In the genomic region with DNA sequence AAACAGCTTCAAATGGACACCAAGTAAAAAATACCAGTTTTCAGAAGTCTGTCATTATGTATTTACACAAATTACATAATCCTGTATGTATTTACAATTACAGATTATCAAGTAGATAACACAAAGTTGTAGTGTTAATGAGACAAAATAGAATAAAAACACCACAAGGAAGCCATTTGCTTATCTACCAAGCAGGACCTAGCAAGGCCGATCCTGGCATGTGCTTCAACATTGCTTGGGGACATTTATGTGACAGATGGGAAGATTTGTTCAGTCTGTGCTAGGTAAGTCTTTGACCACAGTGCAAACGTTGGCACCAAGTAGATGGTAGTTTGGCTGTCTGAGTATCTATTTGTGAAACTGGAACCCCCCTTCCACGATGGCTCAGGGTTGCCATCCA, we compare ENCODE assay signal across 30 cellular contexts. TPM values are rescaled to one million over a fixed set of nuclear protein-coding genes. Genes with fewer than 3 reads are reported as not detected.
"Had no signal": no experiment of that assay in that cellular context is flagged by ENCODE, and none has a peak within 500 bp of the region (broad histone marks: within the 10 kb centered on the region; RNA-seq: fewer than 3 reads in every experiment).

No MANE protein-coding gene starts in this region.

- H3K4me2 ChIP-seq: neural progenitor cell had no signal

- H2AFZ ChIP-seq: neural progenitor cell, parathyroid adenoma had no signal

- H3K36me3 Mint-ChIP-seq: memory B cell; naive thymus-derived CD8-positive, alpha-beta T cell had no signal

- H3K79me2 ChIP-seq: parathyroid adenoma had no signal

- H3K9me3 Mint-ChIP-seq: effector memory CD8-positive, alpha-beta T cell; memory B cell; naive thymus-derived CD8-positive, alpha-beta T cell; stimulated activated effector memory CD8-positive, alpha-beta T cell treated with anti-CD3 and anti-CD28 coated beads, Interleukin-12 subunit alpha, Interleukin-12 subunit beta, amount 100 ng/mL, for 72 hours had no signal

- ATAC-seq: activated CD4-positive, CD25-positive, alpha-beta regulatory T cell treated with anti-CD3 and anti-CD28 coated beads, Interleukin-2, amount 50 U/mL, for 24 hours; effector memory CD8-positive, alpha-beta T cell; left cardiac atrium; naive thymus-derived CD8-positive, alpha-beta T cell; psoas muscle; stimulated activated effector memory CD8-positive, alpha-beta T cell treated with anti-CD3 and anti-CD28 coated beads, Interleukin-12 subunit alpha, Interleukin-12 subunit beta, amount 100 ng/mL, for 72 hours; stimulated activated naive CD8-positive, alpha-beta T cell treated with anti-CD3 and anti-CD28 coated beads, Interleukin-15, amount 100 ng/mL, for 72 hours had no signal

- H3K4me3 ChIP-seq: neural progenitor cell, psoas muscle, sigmoid colon, upper lobe of left lung, vagina had no signal

- H3K36me3 ChIP-seq: sigmoid colon, upper lobe of left lung, vagina, WERI-Rb-1 had no signal

- H3K9me3 ChIP-seq: psoas muscle, sigmoid colon, upper lobe of left lung, vagina had no signal

- DNase-seq: activated CD4-positive, alpha-beta T cell treated with anti-CD3 and anti-CD28 coated beads for 48 hours; activated CD4-positive, alpha-beta T cell treated with anti-CD3 and anti-CD28 coated beads, Interleukin-2, amount 50 U/mL, for 48 hours; activated CD8-positive, alpha-beta memory T cell treated with anti-CD3 and anti-CD28 coated beads for 24 hours; activated effector memory CD4-positive, alpha-beta T cell treated with Interleukin-2 at 50 U/mL for 16 hours; activated naive CD4-positive, alpha-beta T cell treated with Interleukin-2 at 50 U/mL for 16 hours; anterior cingulate cortex; cerebellar nuclear complex; cortex of kidney; effector memory CD8-positive, alpha-beta T cell; foreskin fibroblast; head of caudate nucleus; hippocampal formation; left cardiac atrium; naive thymus-derived CD8-positive, alpha-beta T cell; occipital lobe; psoas muscle; sigmoid colon; small intestine; stimulated activated CD4-positive, alpha-beta T cell treated with anti-CD3 and anti-CD28 coated beads, Interleukin-4, amount 100 ng/mL, for 24 hours; stimulated activated naive CD8-positive, alpha-beta T cell treated with anti-CD3 and anti-CD28 coated beads, Interleukin-15, amount 100 ng/mL, for 72 hours; substantia nigra; upper lobe of left lung; WERI-Rb-1 had no signal

- H3K4me3 Mint-ChIP-seq: activated naive CD8-positive, alpha-beta T cell; effector memory CD8-positive, alpha-beta T cell; memory B cell; naive thymus-derived CD8-positive, alpha-beta T cell; neural progenitor cell; stimulated activated effector memory CD8-positive, alpha-beta T cell treated with anti-CD3 and anti-CD28 coated beads, Interleukin-12 subunit alpha, Interleukin-12 subunit beta, amount 100 ng/mL, for 72 hours; stimulated activated naive CD8-positive, alpha-beta T cell treated with anti-CD3 and anti-CD28 coated beads, Interleukin-15, amount 100 ng/mL, for 72 hours had no signal

- H3K27ac Mint-ChIP-seq: activated naive CD8-positive, alpha-beta T cell; effector memory CD8-positive, alpha-beta T cell; memory B cell; naive thymus-derived CD8-positive, alpha-beta T cell; neural progenitor cell; stimulated activated naive CD8-positive, alpha-beta T cell treated with anti-CD3 and anti-CD28 coated beads, Interleukin-15, amount 100 ng/mL, for 72 hours had no signal

- H3K27me3 ChIP-seq: neural progenitor cell, sigmoid colon, upper lobe of left lung had no signal

- H3K4me1 Mint-ChIP-seq: naive thymus-derived CD8-positive, alpha-beta T cell; stimulated activated effector memory CD8-positive, alpha-beta T cell treated with anti-CD3 and anti-CD28 coated beads, Interleukin-12 subunit alpha, Interleukin-12 subunit beta, amount 100 ng/mL, for 72 hours had no signal

- H3K4me1 ChIP-seq: parathyroid adenoma, psoas muscle, sigmoid colon, upper lobe of left lung, vagina had no signal

- H3K9ac ChIP-seq: neural progenitor cell, parathyroid adenoma had no signal

- H3K27ac ChIP-seq: neural progenitor cell, parathyroid adenoma, psoas muscle, sigmoid colon, upper lobe of left lung, vagina, WERI-Rb-1 had no signal

- H3K27me3 Mint-ChIP-seq: activated naive CD8-positive, alpha-beta T cell; effector memory CD8-positive, alpha-beta T cell; memory B cell had no signal

RNA-seq across cellular contexts. Expression of a gene that starts 35.8 kb away (rescaled TPM):
- polyA plus RNA-seq: naive thymus-derived CD8-positive, alpha-beta T cell had no signal
